In the genomic region with DNA sequence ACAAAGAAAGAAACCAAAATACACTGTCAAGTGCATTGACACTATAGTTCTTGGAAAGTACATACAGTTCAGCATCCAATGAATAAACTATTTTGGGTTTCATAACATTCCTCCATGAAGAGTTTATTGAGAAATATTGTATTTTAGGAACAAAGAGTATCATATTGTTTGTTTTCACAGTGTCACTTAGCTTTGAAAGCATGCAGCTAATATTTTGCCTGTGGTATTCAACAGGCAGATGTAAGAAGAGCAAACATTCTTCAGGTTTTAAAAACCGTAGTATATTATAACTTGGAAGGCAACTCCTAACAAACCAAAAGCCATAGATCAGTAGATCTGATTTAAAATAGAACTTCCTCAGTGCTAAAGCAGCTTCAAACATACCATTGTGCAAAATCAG, we compare ENCODE assay signal across 23 cellular contexts. TPM values are rescaled to one million over a fixed set of nuclear protein-coding genes. Genes with fewer than 3 reads are reported as not detected.
DNase-seq lines count a peak whose midpoint lies in the region; ATAC-seq and TF ChIP-seq lines count a peak whose summit lies in the region.
"Had no signal": no experiment of that assay in that cellular context is flagged by ENCODE, and none has a peak within 500 bp of the region (broad histone marks: within the 10 kb centered on the region; RNA-seq: fewer than 3 reads in every experiment).

No MANE protein-coding gene starts in this region.

- POLR2A ChIA-PET in PC-9 (lab: Charles Lee; ENCODE audit: unreplicated experiment): interaction anchor here (0.7 kb wide), 1 partner anchor 20 kb away, joined by 4 read pairs; no protein-coding TSS in a partner anchor

- no peaks in the 10 kb centered on the region for H4K20me1 ChIP-seq in PC-9 (ENCODE audit: insufficient read depth)

- peaks cover 19% of the 10 kb centered on the region for H3K4me1 Mint-ChIP-seq in activated CD8-positive, alpha-beta memory T cell treated with anti-CD3 and anti-CD28 coated beads, Interleukin-2, amount 10 ng/mL, durations not matched to agents 7 days and 5 days
- H3K4me1 Mint-ChIP-seq: activated naive CD4-positive, alpha-beta T cell treated with anti-CD3 and anti-CD28 coated beads, Interleukin-2, amount 50 U/mL, for 24 hours had no signal

- no peak overlapping the region for H3K4me3 Mint-ChIP-seq in activated CD8-positive, alpha-beta memory T cell treated with anti-CD3 and anti-CD28 coated beads, Interleukin-2, amount 10 ng/mL, durations not matched to agents 7 days and 5 days
- H3K4me3 Mint-ChIP-seq: activated naive CD4-positive, alpha-beta T cell treated with anti-CD3 and anti-CD28 coated beads, Interleukin-2, amount 50 U/mL, for 24 hours; activated T-cell treated with anti-CD3 and anti-CD28 coated beads, Interleukin-2, amount 50 U/mL, for 4 hours; endodermal cell; naive thymus-derived CD4-positive, alpha-beta T cell had no signal

- H3K9me3 ChIP-seq in ascending aorta (no peaks in the 10 kb centered on the region), tibial artery (no peaks in the 10 kb centered on the region), PC-9 (ENCODE audit: insufficient read depth, low read depth) (no peaks in the 10 kb centered on the region)
- H3K9me3 ChIP-seq: HAP-1, Peyer's patch had no signal

- H3F3A ChIP-seq in PC-9 (ENCODE audit: insufficient read depth, low read depth): 0 out of 2 replicates have a peak, but pooled peaks cover 7% of the 10 kb centered on the region

- DNase-seq in GM04503 (ENCODE audit: low read depth): peak; percentile 79
- no peak for DNase-seq in ascending aorta (ENCODE audit: low spot score in 2 of 2)
- DNase-seq in fibroblast of the conjunctiva (ENCODE audit: low read depth): peak; percentile 31
- no peak for DNase-seq in tibial artery
- no peak for DNase-seq in COR-L47 (lab: John Stamatoyannopoulos, UW)
- no peak for DNase-seq in PC-9
- DNase-seq in activated CD8-positive, alpha-beta memory T cell treated with anti-CD3 and anti-CD28 coated beads, Interleukin-2, amount 10 ng/mL, durations not matched to agents 7 days and 5 days: no peak
- DNase-seq: activated CD4-positive, alpha-beta T cell treated with anti-CD3 and anti-CD28 coated beads, Interleukin-2, amount 50 U/mL, for 48 hours; activated T-cell treated with anti-CD3 and anti-CD28 coated beads, Interleukin-2, amount 50 U/mL, for 4 hours; central memory CD4-positive, alpha-beta T cell; DMS79; endodermal cell; glutamatergic neuron; naive thymus-derived CD4-positive, alpha-beta T cell; NCI-H1436; NCI-H774; Peyer's patch; small intestine had no signal

- no peaks in the 10 kb centered on the region for H3K36me3 ChIP-seq in ascending aorta
- H3K36me3 ChIP-seq in tibial artery: no peaks in the 10 kb centered on the region
- H3K36me3 ChIP-seq in PC-9 (ENCODE audit: low read depth): no peaks in the 10 kb centered on the region
- H3K36me3 ChIP-seq: HAP-1, Peyer's patch had no signal

- no peaks in the 10 kb centered on the region for H3K27me3 ChIP-seq in ascending aorta
- no peaks in the 10 kb centered on the region for H3K27me3 ChIP-seq in tibial artery
- no peaks in the 10 kb centered on the region for H3K27me3 ChIP-seq in PC-9 (ENCODE audit: insufficient read depth, low read depth)
- H3K27me3 ChIP-seq: Peyer's patch had no signal

- H2AFZ ChIP-seq in PC-9: no peak overlapping the region

- H3K4me1 ChIP-seq in ascending aorta (peaks cover 0 to 18% of the 10 kb centered on the region in 2 donors), tibial artery (peaks cover 5 to 50% (median 28%) of the 10 kb centered on the region in 4 donors), PC-9 (replicated peaks; ENCODE audit: insufficient read depth) (peaks cover 25% of the 10 kb centered on the region)

- intact Hi-C loops in ascending aorta (cut with DNase I) (loop anchor here (5.0 kb wide), 3 partner anchors 107 to 1623 kb away; partner anchors contain the start of gene SH3RF2), tibial artery (cut with DNase I; ENCODE audit: low total_unique reads) (no loop called here), PC-9 (cut with micrococcal nuclease; ENCODE audit: unreplicated experiment) (no loop called here)

- H3K27ac ChIP-seq in ascending aorta: peak overlapping the region; percentile 16 to 24
- H3K27ac ChIP-seq in tibial artery: peak overlapping the region; percentile 3 to 57
- no peak overlapping the region for H3K27ac ChIP-seq in PC-9
- H3K27ac ChIP-seq: Peyer's patch had no signal

- TF ChIP-seq CTCF in ascending aorta (IDR thresholded peaks at IDR 0.05) (no peak), tibial artery (IDR thresholded peaks at IDR 0.05) (no peak), PC-9 (conservative IDR thresholded peaks at IDR 0.05) (no peak)

- no peaks in the 10 kb centered on the region for H3K36me3 Mint-ChIP-seq in activated CD8-positive, alpha-beta memory T cell treated with anti-CD3 and anti-CD28 coated beads, Interleukin-2, amount 10 ng/mL, durations not matched to agents 7 days and 5 days
- H3K36me3 Mint-ChIP-seq: activated naive CD4-positive, alpha-beta T cell treated with anti-CD3 and anti-CD28 coated beads, Interleukin-2, amount 50 U/mL, for 24 hours; naive thymus-derived CD4-positive, alpha-beta T cell had no signal

- H3K4me3 ChIP-seq in ascending aorta (no peak overlapping the region), tibial artery (no peak overlapping the region), PC-9 (no peak overlapping the region)
- H3K4me3 ChIP-seq: HAP-1, lung, Peyer's patch had no signal

- H3K27ac Mint-ChIP-seq in activated CD8-positive, alpha-beta memory T cell treated with anti-CD3 and anti-CD28 coated beads, Interleukin-2, amount 10 ng/mL, durations not matched to agents 7 days and 5 days: no peak overlapping the region
- H3K27ac Mint-ChIP-seq: activated naive CD4-positive, alpha-beta T cell treated with anti-CD3 and anti-CD28 coated beads, Interleukin-2, amount 50 U/mL, for 24 hours; endodermal cell; naive thymus-derived CD4-positive, alpha-beta T cell had no signal

- no peaks in the 10 kb centered on the region for H3K9me3 Mint-ChIP-seq in activated CD8-positive, alpha-beta memory T cell treated with anti-CD3 and anti-CD28 coated beads, Interleukin-2, amount 10 ng/mL, durations not matched to agents 7 days and 5 days (ENCODE audit: low read depth)
- H3K9me3 Mint-ChIP-seq: activated naive CD4-positive, alpha-beta T cell treated with anti-CD3 and anti-CD28 coated beads, Interleukin-2, amount 50 U/mL, for 24 hours; activated T-cell treated with anti-CD3 and anti-CD28 coated beads, Interleukin-2, amount 50 U/mL, for 4 hours; endodermal cell; naive thymus-derived CD4-positive, alpha-beta T cell had no signal

- no peak for ATAC-seq in activated CD8-positive, alpha-beta memory T cell treated with anti-CD3 and anti-CD28 coated beads, Interleukin-2, amount 10 ng/mL, durations not matched to agents 7 days and 5 days
- ATAC-seq: activated T-cell treated with anti-CD3 and anti-CD28 coated beads, Interleukin-2, amount 50 U/mL, for 4 hours; naive thymus-derived CD4-positive, alpha-beta T cell had no signal

- H3K79me2 ChIP-seq in PC-9 (ENCODE audit: low read depth): peaks cover 11% of the 10 kb centered on the region; the same call in 1 of the 2 replicates

- H3K9me2 ChIP-seq in PC-9 (ENCODE audit: insufficient read depth): no peaks in the 10 kb centered on the region

- peaks cover 20% of the 10 kb centered on the region for H3K27me3 Mint-ChIP-seq in activated CD8-positive, alpha-beta memory T cell treated with anti-CD3 and anti-CD28 coated beads, Interleukin-2, amount 10 ng/mL, durations not matched to agents 7 days and 5 days

- no peak overlapping the region for H3K4me2 ChIP-seq in PC-9

- no TSS peak for BruUV-seq in PC-9 (replicated peaks; lab: Mats Ljungman, UMichigan)

- CTCF ChIA-PET in PC-9 (lab: Charles Lee): interaction anchor here (0.8 kb wide), 1 partner anchor 57 kb away, joined by 3 read pairs; no protein-coding TSS in a partner anchor
- CTCF ChIA-PET in activated CD8-positive, alpha-beta memory T cell treated with anti-CD3 and anti-CD28 coated beads, Interleukin-2, amount 10 ng/mL, durations not matched to agents 7 days and 5 days (lab: Charles Lee): no interaction called here

RNA-seq across cellular contexts. Expression of gene PRELID2, which starts 4.5 kb away (rescaled TPM):
- total RNA-seq in ascending aorta (23.5 TPM), PC-9 (2021) (24.8 and 27.7 TPM in 2 replicates)
- 1 to 10 TPM; 2.2 to 2.3 TPM for total RNA-seq in activated CD8-positive, alpha-beta memory T cell treated with anti-CD3 and anti-CD28 coated beads, Interleukin-2, amount 10 ng/mL, durations not matched to agents 7 days and 5 days

RNA-seq across cellular contexts. Expression of gene GRXCR2, which starts 42.2 kb away (rescaled TPM):
- total RNA-seq in ascending aorta (not detected), PC-9 (2021) (not detected in 2 replicates)
- total RNA-seq in activated CD8-positive, alpha-beta memory T cell treated with anti-CD3 and anti-CD28 coated beads, Interleukin-2, amount 10 ng/mL, durations not matched to agents 7 days and 5 days: not detected
- total RNA-seq: activated T-cell treated with anti-CD3 and anti-CD28 coated beads, Interleukin-2, amount 50 U/mL, for 4 hours; endodermal cell; lung; naive thymus-derived CD4-positive, alpha-beta T cell; Peyer's patch; posterior vena cava; temporal lobe had no signal

Comparison
In these comparisons a context has a peak if more than half of its experiments do, and no peak if none do; other contexts are left out.
1. DNase-seq: peak in GM04503 (single experiment) and fibroblast of the conjunctiva (single experiment); none in ascending aorta (0 of 2), tibial artery (0 of 2), COR-L47 (single experiment), PC-9 (0 of 2) and activated CD8-positive, alpha-beta memory T cell treated with anti-CD3 and anti-CD28 coated beads, Interleukin-2, amount 10 ng/mL, durations not matched to agents 7 days and 5 days (single experiment).